ENCODE assay signal across 8 cellular contexts in the genomic region with DNA sequence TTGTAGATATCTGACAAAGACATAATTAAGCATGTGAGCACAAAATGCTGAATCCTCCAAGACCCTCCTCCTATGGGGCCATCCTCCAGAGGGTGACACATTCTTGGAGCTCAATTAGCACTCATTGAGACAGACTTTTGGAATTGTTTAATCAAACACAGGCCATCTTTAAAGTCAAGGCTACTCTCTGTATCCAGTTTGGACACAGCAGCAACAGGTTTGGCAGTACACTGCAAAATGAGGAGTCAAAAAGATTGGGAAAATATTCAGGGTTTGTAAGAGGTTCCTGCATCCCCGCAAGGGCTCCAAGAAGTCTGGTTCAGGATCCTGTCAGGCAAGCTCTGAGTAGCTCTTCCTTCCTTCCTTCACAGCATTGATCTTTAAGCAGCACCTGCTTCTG. TPM values are rescaled to one million over a fixed set of nuclear protein-coding genes. Genes with fewer than 3 reads are reported as not detected.
DNase-seq lines count a peak whose midpoint lies in the region; ATAC-seq and TF ChIP-seq lines count a peak whose summit lies in the region.

No MANE protein-coding gene starts in this region.

- H3K4me1 ChIP-seq in Panc1 (ENCODE audit: control insufficient read depth, insufficient read depth, low read length), result peaks cover 6% of the 10 kb centered on the region
- H3K4me1 ChIP-seq in esophagus muscularis mucosa, result peaks cover 41 to 50% (median 44%) of the 10 kb centered on the region in 4 donors

- peaks cover 4% of the 10 kb centered on the region for H3K36me3 Mint-ChIP-seq in progenitor cell of endocrine pancreas (ENCODE audit: insufficient read depth)

- POLR2A ChIA-PET in Panc1 (lab: Charles Lee), result no interaction called here

- BruUV-seq in Panc1 (replicated peaks; lab: Mats Ljungman, UMichigan), result no TSS peak

- H3K36me3 ChIP-seq in Panc1 (ENCODE audit: control insufficient read depth, insufficient read depth, low read length) (peaks cover 2% of the 10 kb centered on the region; the same call in 1 of the 2 replicates), esophagus muscularis mucosa (peaks cover 0 to 29% (median 13%) of the 10 kb centered on the region in 4 donors)

- in situ Hi-C loops in Panc1 (cut with HindIII; ENCODE audit: low pct_unique_long_range_greater_than_20kb, low sequenced_read_pairs), result no loop called here

- H3K4me3 ChIP-seq in GM12864 (ENCODE audit: low read depth, low read length), result peak overlapping the region; percentile 71
- H3K4me3 ChIP-seq in Panc1 (ENCODE audit: low read depth in 2 of 2, low read length in 2 of 2), result peak overlapping the region; percentile 81 to 86
- H3K4me3 ChIP-seq in epithelial cell of proximal tubule (ENCODE audit: low read depth, low read length), result peak overlapping the region; percentile 90
- H3K4me3 ChIP-seq in esophagus muscularis mucosa, result peak overlapping the region in 2 of 4 donors; percentile 87 to 96

- ATAC-seq in Panc1 (no peak), HG02981 (IDR thresholded peaks at IDR 0.05; ENCODE audit: unreplicated experiment) (no peak)

- H3K27me3 ChIP-seq in Panc1 (ENCODE audit: control insufficient read depth, insufficient read depth, low read length) (no peaks in the 10 kb centered on the region), esophagus muscularis mucosa (no peaks in the 10 kb centered on the region)

- no peak for TF ChIP-seq CTCF in GM12864 (IDR thresholded peaks at IDR 0.05; ENCODE audit: low read depth, low read length, missing control alignments)
- TF ChIP-seq CTCF in Panc1 (IDR thresholded peaks at IDR 0.05), result no peak
- TF ChIP-seq CTCF in epithelial cell of proximal tubule (conservative IDR thresholded peaks at IDR 0.05; ENCODE audit: low read depth, low read length), result no peak
- TF ChIP-seq CTCF in progenitor cell of endocrine pancreas (IDR thresholded peaks at IDR 0.05; ENCODE audit: unreplicated experiment), result no peak
- no peak for TF ChIP-seq CTCF in esophagus muscularis mucosa (IDR thresholded peaks at IDR 0.05)

- H3K27ac Mint-ChIP-seq in progenitor cell of endocrine pancreas, result peak overlapping the region; percentile 98

- peaks cover 31% of the 10 kb centered on the region for H3K4me1 Mint-ChIP-seq in progenitor cell of endocrine pancreas (ENCODE audit: low read depth)

- TF ChIP-seq EP300 in esophagus muscularis mucosa (IDR thresholded peaks at IDR 0.05), result no peak

- H3K4me3 Mint-ChIP-seq in progenitor cell of endocrine pancreas (ENCODE audit: low read depth), result peak overlapping the region; percentile 96

- TF ChIP-seq POLR2A in esophagus muscularis mucosa (IDR thresholded peaks at IDR 0.05; ENCODE audit: low read depth), result no peak

- CTCF ChIA-PET in Panc1 (lab: Charles Lee), result no interaction called here

- intact Hi-C loops in Panc1 (cut with micrococcal nuclease; ENCODE audit: unreplicated experiment), result loop anchor here (10.0 kb wide), 1 partner anchor 315 kb away; the partner anchor contains the start of gene NETO2
- intact Hi-C loops in esophagus muscularis mucosa (cut with DNase I), result no loop called here

- H3K27me3 Mint-ChIP-seq in progenitor cell of endocrine pancreas, result no peaks in the 10 kb centered on the region

- 73% methylated on average over 1 of the region's 1 CpG for WGBS in esophagus muscularis mucosa

- no peaks in the 10 kb centered on the region for H3K9me3 Mint-ChIP-seq in progenitor cell of endocrine pancreas (ENCODE audit: low read depth)

- H3K27ac ChIP-seq in Panc1 (ENCODE audit: low read length) (peak overlapping the region; percentile 79; the same call in 1 of the 2 replicates), esophagus muscularis mucosa (replicated peaks in 1 of 4) (peak overlapping the region in 2 of 4 donors; percentile 95 to 99)

- no peak for DNase-seq in GM12864 (ENCODE audit: low read depth)
- no peak for DNase-seq in Panc1 (ENCODE audit: low read depth, low spot score)
- DNase-seq in epithelial cell of proximal tubule (ENCODE audit: low read depth), result no peak
- no peak for DNase-seq in progenitor cell of endocrine pancreas (ENCODE audit: low spot score, unreplicated experiment)
- no peak for DNase-seq in DMS53 (lab: John Stamatoyannopoulos, UW)
- DNase-seq in stimulated activated naive CD4-positive, alpha-beta T cell treated with Interleukin-2 at 50 U/mL for 16 hours (lab: John Stamatoyannopoulos, UW), result no peak
- no peak for DNase-seq in esophagus muscularis mucosa (ENCODE audit: extremely low spot score)

- H3K9me3 ChIP-seq in Panc1 (ENCODE audit: control insufficient read depth, insufficient read depth, low read depth, low read length), result no peaks in the 10 kb centered on the region
- no peaks in the 10 kb centered on the region for H3K9me3 ChIP-seq in esophagus muscularis mucosa

RNA-seq across cellular contexts. Expression of gene ITFG1, which starts 1.3 kb away (rescaled TPM):
- total RNA-seq in Panc1 (2021; ENCODE audit: unreplicated experiment) (26.5 TPM), epithelial cell of proximal tubule (33.4 and 50.3 TPM in 2 replicates), progenitor cell of endocrine pancreas (41.3 and 45.0 TPM in 2 replicates), esophagus muscularis mucosa (10 to 100 TPM; 32.2 to 44.4 (median 41.7) TPM)
- polyA plus RNA-seq in Panc1 (2012; ENCODE audit: insufficient read length), result 17.7 TPM

RNA-seq across cellular contexts. Expression of gene PHKB, which starts 1.5 kb away (rescaled TPM):
- total RNA-seq in Panc1 (2021; ENCODE audit: unreplicated experiment) (29.5 TPM), epithelial cell of proximal tubule (25.9 and 33.3 TPM in 2 replicates), progenitor cell of endocrine pancreas (94.1 and 96.7 TPM in 2 replicates), esophagus muscularis mucosa (10 to 100 TPM; 39.4 to 60.6 (median 46.5) TPM)
- polyA plus RNA-seq in Panc1 (2012; ENCODE audit: insufficient read length), result 19.1 TPM
